In the genomic region with DNA sequence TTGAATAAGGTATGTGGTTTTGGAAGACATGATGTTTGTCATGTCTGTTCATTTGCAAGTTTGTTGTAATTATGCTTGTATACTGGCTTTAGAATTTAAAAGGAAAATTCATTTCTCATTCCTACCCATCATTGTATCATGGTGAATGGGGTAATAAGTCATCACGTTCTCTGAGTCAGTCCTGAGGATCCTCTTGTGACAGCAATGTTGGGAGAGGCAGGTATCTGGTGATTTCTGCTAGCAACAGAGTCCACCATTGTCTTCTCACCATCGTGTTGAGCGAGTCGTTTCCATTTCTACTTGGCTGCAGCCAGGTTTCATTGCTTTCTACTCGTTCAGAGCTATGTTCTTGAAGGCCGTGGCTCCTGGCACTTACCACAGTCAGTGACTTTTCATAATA, we compare ENCODE assay signal across 1 cellular context.
TF ChIP-seq lines count a peak whose summit lies in the region.

No MANE protein-coding gene starts in this region.

TF ChIP-seq in H1, 55 proteins besides CTCF, POLR2A, EP300 and RAD21:
- no peak for TF ChIP-seq JUND (IDR thresholded peaks at IDR 0.05; ENCODE audit: low read length)
- TF ChIP-seq, protein P1, sequence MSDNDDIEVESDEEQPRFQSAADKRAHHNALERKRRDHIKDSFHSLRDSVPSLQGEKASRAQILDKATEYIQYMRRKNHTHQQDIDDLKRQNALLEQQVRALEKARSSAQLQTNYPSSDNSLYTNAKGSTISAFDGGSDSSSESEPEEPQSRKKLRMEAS (IDR thresholded peaks at IDR 0.05) = no peak
- no peak for TF ChIP-seq NANOG (IDR thresholded peaks at IDR 0.05; ENCODE audit: insufficient read depth, low read depth, low read length, poor library complexity, severe bottlenecking)
- no peak for TF ChIP-seq TAF7 (optimal IDR thresholded peaks at IDR 0.05; ENCODE audit: borderline replicate concordance, low read depth, low read length)
- no peak for TF ChIP-seq SIRT6 (IDR thresholded peaks at IDR 0.05; ENCODE audit: low read length)
- TF ChIP-seq POU5F1 (IDR thresholded peaks at IDR 0.05; ENCODE audit: low read depth, low read length) = no peak
- TF ChIP-seq SP2 (IDR thresholded peaks at IDR 0.05; ENCODE audit: low read length) = no peak
- TF ChIP-seq ZNF274 (IDR thresholded peaks at IDR 0.05; ENCODE audit: borderline replicate concordance, extremely low read depth, low read length) = no peak
TF ChIP-seq in H1: peak in this region for 0.
